In genomic region chr2:98911126-98911375, GRCh38 we compare ENCODE assay signal across 31 cellular contexts. TPM values are rescaled to one million over a fixed set of nuclear protein-coding genes. Genes with fewer than 3 reads are reported as not detected.
DNase-seq lines count a peak whose midpoint lies in the region; ATAC-seq and TF ChIP-seq lines count a peak whose summit lies in the region.
"Had no signal": no experiment of that assay in that cellular context is flagged by ENCODE, and none has a peak within 500 bp of the region (broad histone marks: within the 10 kb centered on the region; RNA-seq: fewer than 3 reads in every experiment).

No MANE protein-coding gene starts in this region.

- no peaks in the 10 kb centered on the region for H3K36me3 ChIP-seq in ACC112 (ENCODE audit: insufficient read depth, low read length)
- H3K36me3 ChIP-seq in mesenchymal stem cell (ENCODE audit: control insufficient read depth in 1 of 2, insufficient read depth in 2 of 2, low read depth in 1 of 2, low read length in 2 of 2): peaks cover 0 to 3% of the 10 kb centered on the region in 2 experiments
- H3K36me3 ChIP-seq in testis (ENCODE audit: low read depth, missing control alignments): no peaks in the 10 kb centered on the region
- H3K36me3 ChIP-seq: adrenal gland, BE2C, brain microvascular endothelial cell, heart right ventricle, neural progenitor cell, right lobe of liver, thoracic aorta had no signal

- DNase-seq in RWPE1 (ENCODE audit: low spot score) (no peak), mesenchymal stem cell (no peak), testis (no peak)
- DNase-seq in central memory CD8-positive, alpha-beta T cell (ENCODE audit: low spot score in 2 of 2): no peak
- DNase-seq in naive thymus-derived CD8-positive, alpha-beta T cell: no peak
- DNase-seq: ACHN; activated naive CD4-positive, alpha-beta T cell treated with Interleukin-2 at 50 U/mL for 16 hours; BE2C; brain microvascular endothelial cell; foreskin melanocyte; H7; heart right ventricle; NCI-H1417 treated with DMSO at 0.1 percent for 48 hours; NCI-H345; NCI-H82; SK-N-SH; stimulated activated CD4-positive, alpha-beta T cell treated with anti-CD3 and anti-CD28 coated beads, Interleukin-12 subunit alpha, Interleukin-12 subunit beta, amount 100 ng/mL, for 4 hours; stimulated activated naive B cell treated with anti-CD40 and anti-IgM and Interleukin-4, amounts not matched to agents 10 μg/mL and 1 μg/mL and 100 μg/mL, for 72 hours had no signal

- ATAC-seq in central memory CD8-positive, alpha-beta T cell (replicated peaks; ENCODE audit: extremely low read depth, poor library complexity, severe bottlenecking): no peak
- ATAC-seq in naive thymus-derived CD8-positive, alpha-beta T cell: no peak
- no peak for ATAC-seq in GM21360 (IDR thresholded peaks at IDR 0.05; ENCODE audit: unreplicated experiment)
- no peak for ATAC-seq in HG03039 (IDR thresholded peaks at IDR 0.05; ENCODE audit: unreplicated experiment)
- ATAC-seq: heart right ventricle, right lobe of liver had no signal

- H3K79me2 ChIP-seq in ACC112 (ENCODE audit: control insufficient read depth, insufficient read depth, low read length, unreplicated experiment): no peaks in the 10 kb centered on the region

- H3K79me1 ChIP-seq in mesenchymal stem cell (replicated peaks; ENCODE audit: low read length, poor library complexity, severe bottlenecking): no peaks in the 10 kb centered on the region

- no peak overlapping the region for H2AFZ ChIP-seq in ACC112 (ENCODE audit: low read length, unreplicated experiment)
- H2AFZ ChIP-seq in mesenchymal stem cell (ENCODE audit: low read depth, low read length): no peak overlapping the region
- H2AFZ ChIP-seq: neural progenitor cell had no signal

- peaks cover 60% of the 10 kb centered on the region for H3K27me3 Mint-ChIP-seq in central memory CD8-positive, alpha-beta T cell
- H3K27me3 Mint-ChIP-seq in naive thymus-derived CD8-positive, alpha-beta T cell: peaks cover 5 to 37% (median 7%) of the 10 kb centered on the region in 5 donors

- peaks cover 32% of the 10 kb centered on the region for H3K4me1 Mint-ChIP-seq in central memory CD8-positive, alpha-beta T cell
- H3K4me1 Mint-ChIP-seq in naive thymus-derived CD8-positive, alpha-beta T cell: peaks cover 25 to 57% (median 49%) of the 10 kb centered on the region in 4 donors

- H3K4me3 ChIP-seq in ACC112 (ENCODE audit: low read depth, low read length) (no peak overlapping the region), mesenchymal stem cell (ENCODE audit: insufficient read depth in 1 of 2, low read depth in 1 of 2, low read length in 2 of 2) (no peak overlapping the region), testis (no peak overlapping the region)
- H3K4me3 ChIP-seq: adrenal gland, heart right ventricle, neural progenitor cell, right lobe of liver, thoracic aorta had no signal

- H4K91ac ChIP-seq in mesenchymal stem cell (ENCODE audit: low read length): peak overlapping the region; percentile 9

- H2BK12ac ChIP-seq in mesenchymal stem cell (ENCODE audit: low read length in 2 of 2): no peak overlapping the region

- H2AK5ac ChIP-seq in mesenchymal stem cell (ENCODE audit: low read length, severe bottlenecking): peak overlapping the region; percentile 72

- H2BK120ac ChIP-seq in mesenchymal stem cell (ENCODE audit: low read depth, low read length): no peak overlapping the region

- no peak for TF ChIP-seq CTCF in RWPE1 (conservative IDR thresholded peaks at IDR 0.05; ENCODE audit: low read depth)
- TF ChIP-seq CTCF in testis (IDR thresholded peaks at IDR 0.05): no peak

- H3K4me2 ChIP-seq in mesenchymal stem cell (ENCODE audit: low read length, poor library complexity, severe bottlenecking): no peak overlapping the region
- H3K4me2 ChIP-seq: neural progenitor cell had no signal

- no peaks in the 10 kb centered on the region for H3K27me3 ChIP-seq in ACC112 (ENCODE audit: insufficient read depth, low read length)
- H3K27me3 ChIP-seq in mesenchymal stem cell (ENCODE audit: control insufficient read depth in 1 of 2, insufficient read depth in 1 of 2, low read length in 2 of 2): peaks cover 0 to 6% of the 10 kb centered on the region in 2 experiments
- no peaks in the 10 kb centered on the region for H3K27me3 ChIP-seq in testis
- H3K27me3 ChIP-seq: BE2C, brain microvascular endothelial cell, neural progenitor cell, right lobe of liver had no signal

- H2BK5ac ChIP-seq in mesenchymal stem cell (ENCODE audit: low read depth, low read length, poor library complexity, severe bottlenecking): no peak overlapping the region

- H3K14ac ChIP-seq in mesenchymal stem cell (ENCODE audit: low read length in 2 of 2): no peak overlapping the region

- no peak overlapping the region for H3K4me3 Mint-ChIP-seq in central memory CD8-positive, alpha-beta T cell
- peak overlapping the region in 4 of 10 donors; percentile 9 to 71 (median 52) for H3K4me3 Mint-ChIP-seq in naive thymus-derived CD8-positive, alpha-beta T cell
- H3K4me3 Mint-ChIP-seq: activated CD4-positive, alpha-beta T cell treated with anti-CD3 and anti-CD28 coated beads for 36 hours; activated T-cell treated with anti-CD3 and anti-CD28 coated beads, Interleukin-2, amount 50 U/mL, for 72 hours; memory B cell; neural progenitor cell; stimulated activated naive B cell treated with anti-CD40 and anti-IgM and Interleukin-4, amounts not matched to agents 10 μg/mL and 1 μg/mL and 100 μg/mL, for 72 hours; T-helper 1 cell treated with Interleukin-12 subunit alpha and Interleukin-12 subunit beta and Interleukin-4 antibody, amounts not matched to agents 30 μg/mL and 1 μg/mL, for 36 hours had no signal

- no peak overlapping the region for H3K4ac ChIP-seq in mesenchymal stem cell (ENCODE audit: low read depth in 1 of 2, low read length in 2 of 2)

- H2BK15ac ChIP-seq in mesenchymal stem cell (ENCODE audit: low read depth, poor library complexity, severe bottlenecking): peak overlapping the region; percentile 36

- H3K23ac ChIP-seq in mesenchymal stem cell (ENCODE audit: low read length in 2 of 2): no peak overlapping the region

- POLR2A ChIA-PET in RWPE1 (lab: Yijun Ruan, JAX; ENCODE audit: low non-redundant PET): no interaction called here
- POLR2A ChIA-PET in naive thymus-derived CD8-positive, alpha-beta T cell (lab: Charles Lee): no interaction called here

- H3K36me3 Mint-ChIP-seq in central memory CD8-positive, alpha-beta T cell (ENCODE audit: insufficient read depth): no peaks in the 10 kb centered on the region
- no peaks in the 10 kb centered on the region for H3K36me3 Mint-ChIP-seq in naive thymus-derived CD8-positive, alpha-beta T cell
- H3K36me3 Mint-ChIP-seq: memory B cell; neural progenitor cell; stimulated activated naive B cell treated with anti-CD40 and anti-IgM and Interleukin-4, amounts not matched to agents 10 μg/mL and 1 μg/mL and 100 μg/mL, for 72 hours had no signal

- intact Hi-C loops in testis (cut with DNase I; ENCODE audit: low total_unique reads): no loop called here

- no peak overlapping the region for H3K9ac ChIP-seq in mesenchymal stem cell (ENCODE audit: low read length)
- H3K9ac ChIP-seq: neural progenitor cell, SK-N-SH had no signal

- H3K9me3 ChIP-seq in mesenchymal stem cell (ENCODE audit: control insufficient read depth, low read length): no peaks in the 10 kb centered on the region
- no peaks in the 10 kb centered on the region for H3K9me3 ChIP-seq in testis
- H3K9me3 ChIP-seq: adrenal gland, BE2C, heart right ventricle, right lobe of liver, SK-N-SH, thoracic aorta had no signal

- H3K4me1 ChIP-seq in ACC112 (ENCODE audit: control insufficient read depth, insufficient read depth, low read length, unreplicated experiment) (peaks cover 79% of the 10 kb centered on the region), mesenchymal stem cell (ENCODE audit: control insufficient read depth, insufficient read depth, low read depth, low read length) (peaks cover 40% of the 10 kb centered on the region), testis (peaks cover 7% of the 10 kb centered on the region)
- H3K4me1 ChIP-seq: BE2C, right lobe of liver had no signal

- peak overlapping the region; percentile 25 for H3K27ac Mint-ChIP-seq in central memory CD8-positive, alpha-beta T cell (ENCODE audit: low read depth)
- H3K27ac Mint-ChIP-seq in naive thymus-derived CD8-positive, alpha-beta T cell: peak overlapping the region in 2 of 10 donors; percentile 48 to 52
- H3K27ac Mint-ChIP-seq: activated CD4-positive, alpha-beta T cell treated with anti-CD3 and anti-CD28 coated beads for 36 hours; activated T-cell treated with anti-CD3 and anti-CD28 coated beads, Interleukin-2, amount 50 U/mL, for 72 hours; memory B cell; neural progenitor cell; stimulated activated naive B cell treated with anti-CD40 and anti-IgM and Interleukin-4, amounts not matched to agents 10 μg/mL and 1 μg/mL and 100 μg/mL, for 72 hours; T-helper 1 cell treated with Interleukin-12 subunit alpha and Interleukin-12 subunit beta and Interleukin-4 antibody, amounts not matched to agents 30 μg/mL and 1 μg/mL, for 36 hours had no signal

- no peaks in the 10 kb centered on the region for H3K9me3 Mint-ChIP-seq in central memory CD8-positive, alpha-beta T cell
- no peaks in the 10 kb centered on the region for H3K9me3 Mint-ChIP-seq in naive thymus-derived CD8-positive, alpha-beta T cell
- H3K9me3 Mint-ChIP-seq: activated T-cell treated with anti-CD3 and anti-CD28 coated beads, Interleukin-2, amount 50 U/mL, for 72 hours; effector memory CD8-positive, alpha-beta T cell; memory B cell; neural progenitor cell; stimulated activated naive B cell treated with anti-CD40 and anti-IgM and Interleukin-4, amounts not matched to agents 10 μg/mL and 1 μg/mL and 100 μg/mL, for 72 hours; T-helper 1 cell treated with Interleukin-12 subunit alpha and Interleukin-12 subunit beta and Interleukin-4 antibody, amounts not matched to agents 30 μg/mL and 1 μg/mL, for 36 hours had no signal

- H4K8ac ChIP-seq in mesenchymal stem cell (ENCODE audit: low read length): no peak overlapping the region

- H3K18ac ChIP-seq in mesenchymal stem cell (ENCODE audit: low read depth in 1 of 2, low read length in 2 of 2): no peak overlapping the region

- H3K27ac ChIP-seq in ACC112 (ENCODE audit: low read depth, low read length) (peak overlapping the region; percentile 87), RWPE1 (peak overlapping the region; percentile 97), mesenchymal stem cell (ENCODE audit: low read length, poor library complexity, severe bottlenecking) (no peak overlapping the region), testis (no peak overlapping the region)
- H3K27ac ChIP-seq: adrenal gland, brain microvascular endothelial cell, heart right ventricle, neural progenitor cell, right lobe of liver, thoracic aorta had no signal

- CTCF ChIA-PET in RWPE1 (lab: Yijun Ruan, JAX): interaction anchor here (1.5 kb wide), 1 partner anchor 25 kb away, joined by 5 read pairs; the partner anchor contains the start of gene CRACDL

- TF ChIP-seq POLR2A in testis (IDR thresholded peaks at IDR 0.05): no peak

- WGBS in mesenchymal stem cell: 92% methylated on average over 7 of the region's 7 CpGs
- WGBS in testis, 2 donors: 88 to 93% methylated on average over 7 of the region's 7 CpGs

RNA-seq across cellular contexts. Expression of gene CRACDL, which starts 25.0 kb away (rescaled TPM):
- polyA plus RNA-seq in mesenchymal stem cell (2013, experiment 1 of 2): not detected
- polyA plus RNA-seq in mesenchymal stem cell (2013, experiment 2 of 2): not detected
- 10 to 100 TPM; 29.1 to 30.4 TPM for total RNA-seq in testis
- polyA plus RNA-seq in testis (ENCODE audit: insufficient read depth, low read depth, low replicate concordance): 8.4 TPM
- total RNA-seq in naive thymus-derived CD8-positive, alpha-beta T cell: 1 to 10 TPM in 1 of 2 experiments, under 1 TPM in 1; 0.88 to 2.0 TPM
- under 1 TPM; 0.12 to 0.81 (median 0.49) TPM for polyA plus RNA-seq in naive thymus-derived CD8-positive, alpha-beta T cell
- total RNA-seq: M059J had no signal
- polyA plus RNA-seq: SK-N-SH had no signal

Comparison
In these comparisons a context has a peak if more than half of its experiments do, and no peak if none do; other contexts are left out.
1. H3K27ac ChIP-seq: peak in ACC112 (single experiment) and RWPE1 (single experiment); none in mesenchymal stem cell (single experiment) and testis (0 of 2).
2. RNA of gene CRACDL, which starts 25.0 kb away (total RNA-seq): 29.1 to 30.4 TPM in testis; 0.88 to 2.0 TPM in naive thymus-derived CD8-positive, alpha-beta T cell; every median in the first group is over 10 times any median in the second.